Comparison of ENCODE assay signal across 8 cellular contexts in genomic region chr6:53547166-53547814, GRCh38. TPM values are rescaled to one million over a fixed set of nuclear protein-coding genes. Genes with fewer than 3 reads are reported as not detected.
DNase-seq lines count a peak whose midpoint lies in the region; ATAC-seq and TF ChIP-seq lines count a peak whose summit lies in the region.

No MANE protein-coding gene starts in this region.

- no peak for TF ChIP-seq CTCF in left lung (IDR thresholded peaks at IDR 0.05)
- TF ChIP-seq CTCF in thyroid gland (IDR thresholded peaks at IDR 0.05) = no peak

- H3K9me3 Mint-ChIP-seq in CD4-positive, CD25-positive, alpha-beta regulatory T cell = peaks cover 0 to 2% (median 0%) of the 10 kb centered on the region in 7 donors

- H3K27ac Mint-ChIP-seq in CD4-positive, CD25-positive, alpha-beta regulatory T cell = peak overlapping the region in 2 of 3 donors; percentile 20 to 83

- H3K27ac ChIP-seq in CD4-positive, CD25-positive, alpha-beta regulatory T cell (ENCODE audit: insufficient read depth, low read length, poor library complexity, severe bottlenecking) = peak overlapping the region; percentile 35
- H3K27ac ChIP-seq in HUES48 (ENCODE audit: low read depth, low read length) (peak overlapping the region; percentile 79), angular gyrus (ENCODE audit: low read depth, low read length) (peak overlapping the region; percentile 83), left lung (peak overlapping the region; percentile 77), thyroid gland (peak overlapping the region; percentile 53 to 80 (median 62))

- H3K4me3 Mint-ChIP-seq in CD4-positive, CD25-positive, alpha-beta regulatory T cell = peak overlapping the region; percentile 87 to 95 (median 90)

- H3K4me1 ChIP-seq in CD4-positive, CD25-positive, alpha-beta regulatory T cell (ENCODE audit: control insufficient read depth, insufficient read depth, low read length, poor library complexity, severe bottlenecking) = peaks cover 46% of the 10 kb centered on the region
- H3K4me1 ChIP-seq in HUES48 (ENCODE audit: control insufficient read depth, insufficient read depth, low read length) (peaks cover 15% of the 10 kb centered on the region), left lung (peaks cover 0 to 35% of the 10 kb centered on the region in 2 donors), thyroid gland (peaks cover 13% of the 10 kb centered on the region in 2 donors)

- peak overlapping the region; percentile 94 for H3K4me3 ChIP-seq in CD4-positive, CD25-positive, alpha-beta regulatory T cell (ENCODE audit: low read depth, low read length)
- H3K4me3 ChIP-seq in HUES48 (ENCODE audit: low read depth, low read length) = peak overlapping the region; percentile 86
- peak overlapping the region; percentile 42 to 48 for H3K4me3 ChIP-seq in left lung
- H3K4me3 ChIP-seq in thyroid gland (replicated peaks in 1 of 3) = peak overlapping the region; percentile 28 to 45 (median 37)

- peak overlapping the region; percentile 42; the same call in 1 of the 2 replicates for H3K9ac ChIP-seq in HUES48 (ENCODE audit: low read depth, low read length)

- intact Hi-C loops in left lung (cut with DNase I) (loop anchor here in 1 of 2 donors (10.0 kb wide), 1 partner anchor 108 kb away; no protein-coding TSS in a partner anchor), thyroid gland (cut with DNase I) (loop anchor here (10.0 kb wide), 1 partner anchor 178 kb away; no protein-coding TSS in a partner anchor)

- peaks cover 12% of the 10 kb centered on the region for H3K27me3 Mint-ChIP-seq in CD4-positive, CD25-positive, alpha-beta regulatory T cell

- WGBS in thyroid gland, 2 donors = 21 to 23% methylated on average over 12 of the region's 12 CpGs

- peak; percentile 1 to 4 for ATAC-seq in CD4-positive, CD25-positive, alpha-beta regulatory T cell (ENCODE audit: low read depth in 2 of 2)
- ATAC-seq in GM21381 (IDR thresholded peaks at IDR 0.05; ENCODE audit: unreplicated experiment) (peak; percentile 3), left lung (peak; percentile 9)

- H3K36me3 ChIP-seq in CD4-positive, CD25-positive, alpha-beta regulatory T cell (ENCODE audit: control insufficient read depth, insufficient read depth, low read length) = no peaks in the 10 kb centered on the region
- H3K36me3 ChIP-seq in HUES48 (ENCODE audit: control insufficient read depth, insufficient read depth, low read length) (no peaks in the 10 kb centered on the region), left lung (no peaks in the 10 kb centered on the region), thyroid gland (no peaks in the 10 kb centered on the region)

- H3K9me3 ChIP-seq in CD4-positive, CD25-positive, alpha-beta regulatory T cell (ENCODE audit: control insufficient read depth in 2 of 2, low read length in 2 of 2) = no peaks in the 10 kb centered on the region
- H3K9me3 ChIP-seq in HUES48 (ENCODE audit: control insufficient read depth, insufficient read depth, low read length) (no peaks in the 10 kb centered on the region), left lung (no peaks in the 10 kb centered on the region), thyroid gland (no peaks in the 10 kb centered on the region)

- no peaks in the 10 kb centered on the region for H3K36me3 Mint-ChIP-seq in CD4-positive, CD25-positive, alpha-beta regulatory T cell

- no peak for DNase-seq in CD4-positive, CD25-positive, alpha-beta regulatory T cell
- DNase-seq in left lung (no peak), thyroid gland (peak in 1 of 2 donors; percentile 12), globus pallidus (ENCODE audit: low spot score) (no peak), D341Med (ENCODE audit: low spot score) (no peak)

- no peaks in the 10 kb centered on the region for H3K27me3 ChIP-seq in CD4-positive, CD25-positive, alpha-beta regulatory T cell (ENCODE audit: control insufficient read depth, insufficient read depth, low read length)
- H3K27me3 ChIP-seq in HUES48 (ENCODE audit: control insufficient read depth, insufficient read depth, low read length) (peaks cover 24% of the 10 kb centered on the region), left lung (peaks cover 0 to 21% of the 10 kb centered on the region in 2 donors), thyroid gland (no peaks in the 10 kb centered on the region)

- peaks cover 34 to 54% (median 41%) of the 10 kb centered on the region in 4 donors for H3K4me1 Mint-ChIP-seq in CD4-positive, CD25-positive, alpha-beta regulatory T cell

- TF ChIP-seq POLR2A in thyroid gland (IDR thresholded peaks at IDR 0.05) = no peak

RNA-seq across cellular contexts. Expression of gene GCLC, which starts 2.4 kb away (rescaled TPM):
- 19.9 TPM for total RNA-seq in CD4-positive, CD25-positive, alpha-beta regulatory T cell
- polyA plus RNA-seq in CD4-positive, CD25-positive, alpha-beta regulatory T cell = 10 to 100 TPM in 1 of 4 donors, 1 to 10 TPM in 3; 8.0 to 11.0 (median 9.1) TPM
- total RNA-seq in left lung (10 to 100 TPM; 20.8 to 23.2 TPM), thyroid gland (100 to 1,000 TPM in 1 of 4 donors, 10 to 100 TPM in 3; 67.3 to 210 (median 82.0) TPM)

Comparison
In these comparisons a context has a peak if more than half of its experiments do, and no peak if none do; other contexts are left out.
1. H3K4me3 ChIP-seq: peak in every context shown above with its lines; median percentile 94 in CD4-positive, CD25-positive, alpha-beta regulatory T cell; 86 in HUES48; 45 in left lung; 37 in thyroid gland.